In genomic region chr1:241849345-241849695, GRCh38 we compare ENCODE assay signal across 9 cellular contexts. TPM values are rescaled to one million over a fixed set of nuclear protein-coding genes. Genes with fewer than 3 reads are reported as not detected.
A peak's percentile ranks its signal among the peaks of the same experiment; 100 is the strongest.
DNase-seq lines count a peak whose midpoint lies in the region; ATAC-seq and TF ChIP-seq lines count a peak whose summit lies in the region.
"Had no signal": no experiment of that assay in that cellular context is flagged by ENCODE, and none has a peak within 500 bp of the region (broad histone marks: within the 10 kb centered on the region; RNA-seq: fewer than 3 reads in every experiment).

No MANE protein-coding gene starts in this region.

- 36 to 38% methylated on average over 6 of the region's 6 CpGs for WGBS in tibial nerve, 2 donors

- RAD21 ChIA-PET in HCT116 (lab: Charles Lee; ENCODE audit: low non-redundant PET in 1 of 2, low total read pairs in 2 of 2, uncharacterized antibody in 2 of 2, unreplicated experiment in 2 of 2), result no interaction called here

- H3K4me3 ChIP-seq in CD4-positive, alpha-beta memory T cell (ENCODE audit: low read length in 2 of 2), result no peak overlapping the region
- H3K4me3 ChIP-seq in HCT116 (replicated peaks in 1 of 2; ENCODE audit: low read depth in 1 of 2, low read length in 2 of 2), result peak overlapping the region; percentile 84 to 100
- peak overlapping the region; percentile 93 for H3K4me3 ChIP-seq in WERI-Rb-1 (ENCODE audit: low read depth, low read length)
- H3K4me3 ChIP-seq in tibial nerve, result no peak overlapping the region

- intact Hi-C loops in CD4-positive, alpha-beta memory T cell (cut with micrococcal nuclease), result loop anchor here (5.0 kb wide), 2 partner anchors 1272 to 1408 kb away; partner anchors contain the start of genes CEP170 and SDCCAG8
- intact Hi-C loops in HCT116 (cut with micrococcal nuclease), result no loop called here

- POLR2A ChIA-PET in CD4-positive, alpha-beta memory T cell (lab: Charles Lee; ENCODE audit: partially characterized antibody), result no interaction called here
- POLR2A ChIA-PET in HCT116 (lab: Charles Lee), result no interaction called here

- TF ChIP-seq CTCF in HCT116 (IDR thresholded peaks at IDR 0.05 in 2 of 3, conservative IDR thresholded peaks at IDR 0.05 in 1 of 3; ENCODE audit: borderline replicate concordance in 1 of 3, insufficient read depth in 1 of 3, low read depth in 2 of 3, low read length in 2 of 3), result no peak
- no peak for TF ChIP-seq CTCF in WERI-Rb-1 (IDR thresholded peaks at IDR 0.05; ENCODE audit: low read depth, low read length)
- no peak for TF ChIP-seq CTCF in tibial nerve (IDR thresholded peaks at IDR 0.05)

- H3K27ac Mint-ChIP-seq in CD4-positive, alpha-beta memory T cell, result peak overlapping the region in 2 of 7 donors; percentile 1 to 57
- H3K27ac Mint-ChIP-seq in immature natural killer cell, result peak overlapping the region in 1 of 6 donors; percentile 5

- peaks cover 0 to 3% of the 10 kb centered on the region in 2 donors for H3K36me3 Mint-ChIP-seq in CD4-positive, alpha-beta memory T cell
- peaks cover 0 to 4% (median 0%) of the 10 kb centered on the region in 3 donors for H3K36me3 Mint-ChIP-seq in immature natural killer cell

- H3K9me3 Mint-ChIP-seq in CD4-positive, alpha-beta memory T cell, result no peaks in the 10 kb centered on the region
- H3K9me3 Mint-ChIP-seq in immature natural killer cell, result no peaks in the 10 kb centered on the region

- no peak for TF ChIP-seq EP300 in tibial nerve (IDR thresholded peaks at IDR 0.05)

- DNase-seq in CD4-positive, alpha-beta memory T cell, result no peak
- DNase-seq in HCT116 (ENCODE audit: low read depth, low spot score) (no peak), WERI-Rb-1 (no peak), immature natural killer cell (no peak), epidermal melanocyte (ENCODE audit: insufficient read length, low spot score) (no peak), T-helper 9 cell (no peak), tibial nerve (ENCODE audit: low spot score in 2 of 2) (no peak)
- DNase-seq: GDM1 had no signal

- H3K9me3 ChIP-seq in CD4-positive, alpha-beta memory T cell (ENCODE audit: control insufficient read depth in 1 of 2, low read length in 2 of 2), result no peaks in the 10 kb centered on the region
- H3K9me3 ChIP-seq in HCT116 (ENCODE audit: control insufficient read depth in 1 of 2, insufficient read depth in 1 of 2, low read depth in 1 of 2, low read length in 2 of 2), result no peaks in the 10 kb centered on the region
- H3K9me3 ChIP-seq in WERI-Rb-1 (ENCODE audit: severe bottlenecking), result no peaks in the 10 kb centered on the region
- no peaks in the 10 kb centered on the region for H3K9me3 ChIP-seq in tibial nerve

- no peaks in the 10 kb centered on the region for H3K36me3 ChIP-seq in CD4-positive, alpha-beta memory T cell (ENCODE audit: insufficient read depth, low read length)
- H3K36me3 ChIP-seq in HCT116 (ENCODE audit: control insufficient read depth in 1 of 2, insufficient read depth in 2 of 2, low read length in 2 of 2), result peaks cover 14 to 23% of the 10 kb centered on the region in 2 experiments
- peaks cover 55% of the 10 kb centered on the region for H3K36me3 ChIP-seq in WERI-Rb-1
- no peaks in the 10 kb centered on the region for H3K36me3 ChIP-seq in tibial nerve

- H3K9me2 ChIP-seq in HCT116 (ENCODE audit: insufficient read depth), result no peaks in the 10 kb centered on the region

- no TSS peak for BruUV-seq in HCT116 (replicated peaks; lab: Mats Ljungman, UMichigan)

- no peak overlapping the region for H3K27ac ChIP-seq in CD4-positive, alpha-beta memory T cell (ENCODE audit: low read depth, low read length)
- H3K27ac ChIP-seq in HCT116 (ENCODE audit: low read depth, low read length) (no peak overlapping the region), WERI-Rb-1 (no peak overlapping the region), tibial nerve (no peak overlapping the region)

- no peak overlapping the region for H2AFZ ChIP-seq in HCT116 (ENCODE audit: low read depth, low read length, poor library complexity, severe bottlenecking)

- H3K27me3 Mint-ChIP-seq in CD4-positive, alpha-beta memory T cell, result no peaks in the 10 kb centered on the region
- peaks cover 4 to 6% (median 4%) of the 10 kb centered on the region in 3 donors for H3K27me3 Mint-ChIP-seq in immature natural killer cell (ENCODE audit: low read depth in 3 of 3)

- H3K9ac ChIP-seq in HCT116 (ENCODE audit: low read length), result peak overlapping the region; percentile 99

- H3K4me1 Mint-ChIP-seq in CD4-positive, alpha-beta memory T cell, result peaks cover 13 to 20% (median 15%) of the 10 kb centered on the region in 4 donors
- H3K4me1 Mint-ChIP-seq in immature natural killer cell, result peaks cover 21% of the 10 kb centered on the region in 2 donors

- no peaks in the 10 kb centered on the region for H4K20me1 ChIP-seq in HCT116 (ENCODE audit: insufficient read depth)

- CTCF ChIA-PET in CD4-positive, alpha-beta memory T cell (lab: Charles Lee; ENCODE audit: partially characterized antibody), result no interaction called here
- CTCF ChIA-PET in HCT116 (lab: Charles Lee), result no interaction called here

- ATAC-seq in HCT116 (no peak), HG02678 (IDR thresholded peaks at IDR 0.05; ENCODE audit: unreplicated experiment) (no peak)

- H3K4me2 ChIP-seq in HCT116 (ENCODE audit: low read length), result peak overlapping the region; percentile 92

- H3K27me3 ChIP-seq in CD4-positive, alpha-beta memory T cell (ENCODE audit: insufficient read depth, low read length), result no peaks in the 10 kb centered on the region
- no peaks in the 10 kb centered on the region for H3K27me3 ChIP-seq in HCT116 (ENCODE audit: insufficient read depth, low read length)
- no peaks in the 10 kb centered on the region for H3K27me3 ChIP-seq in WERI-Rb-1 (ENCODE audit: insufficient read depth, low read depth, severe bottlenecking)
- no peaks in the 10 kb centered on the region for H3K27me3 ChIP-seq in tibial nerve

- H3K79me2 ChIP-seq in HCT116 (ENCODE audit: insufficient read depth, low read length), result peaks cover 30% of the 10 kb centered on the region

- peak overlapping the region in 6 of 8 donors; percentile 29 to 99 (median 96) for H3K4me3 Mint-ChIP-seq in CD4-positive, alpha-beta memory T cell
- H3K4me3 Mint-ChIP-seq in immature natural killer cell, result peak overlapping the region; percentile 95 to 98 (median 98)

- TF ChIP-seq POLR2A in HCT116 (IDR thresholded peaks at IDR 0.05; ENCODE audit: borderline replicate concordance, extremely low read depth, insufficient read depth, insufficient read length), result no peak
- no peak for TF ChIP-seq POLR2A in tibial nerve (IDR thresholded peaks at IDR 0.05)

- no peak for TF ChIP-seq RAD21 in HCT116 (IDR thresholded peaks at IDR 0.05; ENCODE audit: low read depth)

- H3K4me1 ChIP-seq in CD4-positive, alpha-beta memory T cell (ENCODE audit: insufficient read depth, low read length), result peaks cover 14% of the 10 kb centered on the region
- H3K4me1 ChIP-seq in HCT116 (ENCODE audit: control insufficient read depth in 1 of 2, insufficient read depth in 2 of 2, low read length in 2 of 2) (peaks cover 7 to 20% of the 10 kb centered on the region in 2 experiments; a peak in 3 of 4 replicates), tibial nerve (peaks cover 0 to 13% (median 7%) of the 10 kb centered on the region in 4 donors)

TF ChIP-seq in HCT116, 20 proteins besides CTCF, POLR2A, EP300 and RAD21:
- TF ChIP-seq ZFX (IDR thresholded peaks at IDR 0.05) (no peak), SIN3A (IDR thresholded peaks at IDR 0.05; ENCODE audit: low read depth) (no peak)

RNA-seq across cellular contexts. Expression of gene EXO1, which starts 1.3 kb away (rescaled TPM):
- under 1 TPM; 0.41 to 0.44 TPM for total RNA-seq in CD4-positive, alpha-beta memory T cell
- polyA plus RNA-seq in CD4-positive, alpha-beta memory T cell, result not detected
- total RNA-seq in HCT116 (2021; ENCODE audit: unreplicated experiment) (32.9 TPM), tibial nerve (under 1 TPM in 1 of 4 donors, not detected in 3; 0.39 TPM)
- 6.2 and 7.7 TPM in 2 replicates for polyA plus RNA-seq in HCT116 (2012)
- polyA plus RNA-seq in immature natural killer cell, result under 1 TPM in 2 of 3 donors, not detected in 1; 0.49 to 0.63 TPM

Comparison
In these comparisons a context has a peak if more than half of its experiments do, and no peak if none do; other contexts are left out.
1. H3K4me3 ChIP-seq: peak in HCT116 (2 of 2) and WERI-Rb-1 (single experiment); none in CD4-positive, alpha-beta memory T cell (0 of 2) and tibial nerve (0 of 4).
2. RNA of gene EXO1, which starts 1.3 kb away (total RNA-seq): 32.9 TPM in HCT116 (single experiment); 0.41 to 0.44 TPM in CD4-positive, alpha-beta memory T cell and 0.39 TPM in tibial nerve; every median in the first group is over 10 times any median in the second.